13 cellular contexts compared by ENCODE assay signal in genomic region chr12:58309806-58310205, GRCh38.
DNase-seq lines count a peak whose midpoint lies in the region; ATAC-seq, FAIRE-seq and TF ChIP-seq lines count a peak whose summit lies in the region.
"Had no signal": no experiment of that assay in that cellular context is flagged by ENCODE, and none has a peak within 500 bp of the region (broad histone marks: within the 10 kb centered on the region; RNA-seq: fewer than 3 reads in every experiment).

No MANE protein-coding gene starts in this region.

- no peak overlapping the region for H3K9ac ChIP-seq in IMR-90 (ENCODE audit: low read depth, low read length)
- H3K9ac ChIP-seq in skeletal muscle satellite cell (ENCODE audit: low read depth, low read length) = peak overlapping the region; percentile 31
- H3K9ac ChIP-seq in HepG2 (ENCODE audit: insufficient read depth, low read depth, low read length) = no peak overlapping the region
- no peak overlapping the region for H3K9ac ChIP-seq in MM.1S (ENCODE audit: low read length)

- peak overlapping the region; percentile 95 for H2BK120ac ChIP-seq in IMR-90 (ENCODE audit: low read depth, low read length)

- TF ChIP-seq EP300 in HepG2 (IDR thresholded peaks at IDR 0.05; ENCODE audit: low read depth in 2 of 2, low read length in 2 of 2) (no peak), HepG2 (CRISPR knock-in tag; IDR thresholded peaks at IDR 0.05; ENCODE audit: borderline replicate concordance) (no peak), ovary (IDR thresholded peaks at IDR 0.05) (no peak)

- ATAC-seq in GM19035 (IDR thresholded peaks at IDR 0.05; ENCODE audit: unreplicated experiment) (peak; percentile 39), IMR-90 (ENCODE audit: low read depth) (no peak), HepG2 (no peak)

- no peaks in the 10 kb centered on the region for H4K20me1 ChIP-seq in IMR-90 (ENCODE audit: insufficient read depth, low read length)
- H4K20me1 ChIP-seq in HepG2 (ENCODE audit: insufficient read depth, low read length) = no peaks in the 10 kb centered on the region
- H4K20me1 ChIP-seq in MM.1S (ENCODE audit: insufficient read depth, low read length) = no peaks in the 10 kb centered on the region

- H4K8ac ChIP-seq in IMR-90 (ENCODE audit: low read depth in 2 of 2, low read length in 2 of 2) = peak overlapping the region; percentile 42 to 95

- H3K23ac ChIP-seq in IMR-90 (ENCODE audit: low read depth, low read length) = peak overlapping the region; percentile 96

- H2AK5ac ChIP-seq in IMR-90 (ENCODE audit: low read depth, low read length) = peak overlapping the region; percentile 100

- peak overlapping the region; percentile 97 for H3K4ac ChIP-seq in IMR-90 (ENCODE audit: low read depth, low read length)

- DNase-seq in IMR-90 (no peak), epithelial cell of prostate (ENCODE audit: low read depth, low spot score) (peak; percentile 56), HepG2 (ENCODE audit: low spot score) (no peak), NCI-H345 treated with DMSO at 0.1 percent for 48 hours (lab: John Stamatoyannopoulos, UW; ENCODE audit: unreplicated experiment) (no peak), MM.1S (no peak), ovary (no peak)
- DNase-seq: activated naive CD8-positive, alpha-beta T cell treated with anti-CD3 and anti-CD28 coated beads, Interleukin-2, amount 10 ng/mL, durations not matched to agents 7 days and 5 days; GF-D8; Karpas-422; NCI-H2029 treated with DMSO at 0.1 percent for 48 hours; spleen had no signal

- peak overlapping the region; percentile 62; the same call in 1 of the 2 replicates for H3K56ac ChIP-seq in IMR-90 (ENCODE audit: extremely low read depth, insufficient read depth, low read length)

- BruUV-seq in IMR-90 (replicated peaks; lab: Mats Ljungman, UMichigan) (no TSS peak), HepG2 (replicated peaks; lab: Mats Ljungman, UMichigan) (no TSS peak)

- POLR2A ChIA-PET in IMR-90 (lab: Charles Lee; ENCODE audit: unreplicated experiment) (no interaction called here), HepG2 (lab: Yijun Ruan, JAX) (no interaction called here)

- H3K79me2 ChIP-seq in HepG2 (ENCODE audit: insufficient read depth, low read length) = no peaks in the 10 kb centered on the region
- H3K79me2 ChIP-seq in MM.1S (ENCODE audit: low read length) = no peaks in the 10 kb centered on the region

- no peaks in the 10 kb centered on the region for H3F3A ChIP-seq in MM.1S (ENCODE audit: insufficient read depth, low read length)

- H3K9me1 ChIP-seq in IMR-90 (ENCODE audit: insufficient read depth, low read length) = peaks cover 5% of the 10 kb centered on the region

- peak overlapping the region; percentile 92 for H4K91ac ChIP-seq in IMR-90 (ENCODE audit: insufficient read depth, low read depth, low read length)

- peak overlapping the region; percentile 98 for H3K14ac ChIP-seq in IMR-90 (replicated peaks; ENCODE audit: low read depth, low read length)

- TF ChIP-seq RAD21 in IMR-90 (IDR thresholded peaks at IDR 0.05; ENCODE audit: low read length) (no peak), HepG2 (CRISPR knock-in tag; IDR thresholded peaks at IDR 0.05) (no peak)

- TF ChIP-seq POLR2A in IMR-90 (IDR thresholded peaks at IDR 0.05; ENCODE audit: low read depth, low read length) (no peak), HepG2 (IDR thresholded peaks at IDR 0.05; ENCODE audit: insufficient read depth in 1 of 2, low read depth in 2 of 2, low read length in 2 of 2) (no peak), ovary (IDR thresholded peaks at IDR 0.05) (no peak)

- peak overlapping the region; percentile 99 for H4K5ac ChIP-seq in IMR-90 (ENCODE audit: low read depth, low read length)

- peak overlapping the region; percentile 7 for H2AK9ac ChIP-seq in IMR-90 (replicated peaks; ENCODE audit: low read depth, low read length, poor library complexity)

- H3K9me3 ChIP-seq in IMR-90 (ENCODE audit: control insufficient read depth, insufficient read depth, low read length) = peaks cover 6% of the 10 kb centered on the region
- peaks cover 3% of the 10 kb centered on the region for H3K9me3 ChIP-seq in skeletal muscle satellite cell (replicated peaks; ENCODE audit: low read length)
- H3K9me3 ChIP-seq in HepG2 (ENCODE audit: low read length) = no peaks in the 10 kb centered on the region
- no peaks in the 10 kb centered on the region for H3K9me3 ChIP-seq in MM.1S (replicated peaks; ENCODE audit: insufficient read depth, low read length)
- no peaks in the 10 kb centered on the region for H3K9me3 ChIP-seq in ovary

- H2AFZ ChIP-seq in IMR-90 (replicated peaks; ENCODE audit: low read length, poor library complexity) (peak overlapping the region; percentile 50), HepG2 (ENCODE audit: low read length) (no peak overlapping the region), MM.1S (ENCODE audit: low read length) (no peak overlapping the region)

- H2BK5ac ChIP-seq in IMR-90 (ENCODE audit: low read depth, low read length, poor library complexity, severe bottlenecking) = peak overlapping the region; percentile 95

- H2BK20ac ChIP-seq in IMR-90 (ENCODE audit: low read depth, low read length) = peak overlapping the region; percentile 98

- H3K4me3 ChIP-seq in IMR-90 (ENCODE audit: insufficient read depth, low read depth, low read length) (no peak overlapping the region), skeletal muscle satellite cell (ENCODE audit: low read length) (no peak overlapping the region), HepG2 (replicated peaks in 1 of 3; ENCODE audit: insufficient read depth in 1 of 3, low read depth in 2 of 3, low read length in 3 of 3) (no peak overlapping the region), MM.1S (ENCODE audit: low read length) (no peak overlapping the region), ovary (no peak overlapping the region)
- H3K4me3 ChIP-seq: spleen had no signal

- intact Hi-C loops in IMR-90 (cut with micrococcal nuclease) = loop anchor here (10.0 kb wide), 1 partner anchor 315 kb away; no protein-coding TSS in a partner anchor
- intact Hi-C loops in HepG2 (cut with micrococcal nuclease; ENCODE audit: unreplicated experiment) = no loop called here
- intact Hi-C loops in ovary (cut with DNase I) = no loop called here

- in situ Hi-C loops in IMR-90 (cut with MboI; ENCODE audit: low sequenced_read_pairs) (no loop called here), HepG2 (cut with HindIII; ENCODE audit: extremely low pct_ligation_motif_present, low pct_unique_long_range_greater_than_20kb) (no loop called here)

- WGBS in IMR-90 (ENCODE audit: extremely low coverage in 2 of 2, insufficient read length in 1 of 2), 2 experiments = no CpG with 5 or more reads among the region's 4 CpGs
- 48% methylated on average over 4 of the region's 4 CpGs for WGBS in HepG2 (ENCODE audit: low lambda C conversion rate)
- whole genome bisulfite sequencing in ovary, 3 donors = 88 to 95% (median 88%) methylated on average over 4 of the region's 4 CpGs

- H3K27ac ChIP-seq in IMR-90 (ENCODE audit: insufficient read depth, low read length) (peak overlapping the region; percentile 99), epithelial cell of prostate (peak overlapping the region; percentile 69), HepG2 (ENCODE audit: extremely low read length, insufficient read depth, low read length) (no peak overlapping the region), MM.1S (ENCODE audit: low read length) (no peak overlapping the region), ovary (no peak overlapping the region)
- H3K27ac ChIP-seq: spleen had no signal

- H2BK15ac ChIP-seq in IMR-90 (ENCODE audit: low read depth, low read length) = peak overlapping the region; percentile 60; the same call in 2 of the 3 replicates

- TF ChIP-seq CTCF in IMR-90 (conservative IDR thresholded peaks at IDR 0.05; ENCODE audit: low read depth, low read length) (no peak), HepG2 (CRISPR knock-in tag; IDR thresholded peaks at IDR 0.05) (no peak), MM.1S (IDR thresholded peaks at IDR 0.05; ENCODE audit: low read length) (no peak), ovary (IDR thresholded peaks at IDR 0.05) (no peak)

- no peaks in the 10 kb centered on the region for H3K27me3 ChIP-seq in IMR-90 (ENCODE audit: control insufficient read depth, insufficient read depth, low read length)
- H3K27me3 ChIP-seq in skeletal muscle satellite cell (ENCODE audit: control insufficient read depth, insufficient read depth, low read length) = no peaks in the 10 kb centered on the region
- H3K27me3 ChIP-seq in HepG2 (ENCODE audit: control insufficient read depth in 1 of 2, insufficient read depth in 2 of 2, low read length in 2 of 2) = no peaks in the 10 kb centered on the region
- no peaks in the 10 kb centered on the region for H3K27me3 ChIP-seq in MM.1S (replicated peaks; ENCODE audit: insufficient read depth, low read length)
- no peaks in the 10 kb centered on the region for H3K27me3 ChIP-seq in ovary
- H3K27me3 ChIP-seq: spleen had no signal

- CTCF ChIA-PET in IMR-90 (lab: Yijun Ruan, JAX) = interaction anchor here (0.7 kb wide), 1 partner anchor 79 kb away, joined by 3 read pairs; no protein-coding TSS in a partner anchor
- CTCF ChIA-PET in HepG2 (lab: Yijun Ruan, JAX; ENCODE audit: low intra/inter-chr PET ratio, low total read pairs) = no interaction called here

- H3K4me1 ChIP-seq in IMR-90 (ENCODE audit: control insufficient read depth, insufficient read depth, low read length) = peaks cover 13% of the 10 kb centered on the region
- peaks cover 49% of the 10 kb centered on the region for H3K4me1 ChIP-seq in skeletal muscle satellite cell (ENCODE audit: control insufficient read depth, insufficient read depth, low read length)
- H3K4me1 ChIP-seq in HepG2 (ENCODE audit: insufficient read depth, low read length) = no peaks in the 10 kb centered on the region
- H3K4me1 ChIP-seq in MM.1S (ENCODE audit: low read length) = no peaks in the 10 kb centered on the region
- no peaks in the 10 kb centered on the region for H3K4me1 ChIP-seq in ovary (ENCODE audit: insufficient read depth)
- H3K4me1 ChIP-seq: spleen had no signal

- no peak for FAIRE-seq in HepG2 (lab: Jason Lieb, UNC)

- dilution Hi-C loops in IMR-90 (cut with HindIII; ENCODE audit: low sequenced_read_pairs, unreplicated experiment) = no loop called here

- H3K79me1 ChIP-seq in IMR-90 (ENCODE audit: low read depth in 1 of 2, low read length in 2 of 2) = no peaks in the 10 kb centered on the region

- H3K18ac ChIP-seq in IMR-90 (ENCODE audit: low read depth, low read length) = peak overlapping the region; percentile 100

- H3K4me2 ChIP-seq in IMR-90 (ENCODE audit: low read depth, low read length) (no peak overlapping the region; the same call in 1 of the 2 replicates), skeletal muscle satellite cell (ENCODE audit: low read length) (no peak overlapping the region), HepG2 (ENCODE audit: low read depth, low read length) (no peak overlapping the region), MM.1S (ENCODE audit: low read depth, low read length) (no peak overlapping the region)

- no peaks in the 10 kb centered on the region for H3K9me2 ChIP-seq in MM.1S (replicated peaks; ENCODE audit: insufficient read depth, low read length)

- no peaks in the 10 kb centered on the region for H3K36me3 ChIP-seq in IMR-90 (ENCODE audit: control insufficient read depth, insufficient read depth, low read length)
- no peaks in the 10 kb centered on the region for H3K36me3 ChIP-seq in skeletal muscle satellite cell (ENCODE audit: insufficient read depth, low read length)
- H3K36me3 ChIP-seq in HepG2 (replicated peaks in 1 of 2; ENCODE audit: control insufficient read depth in 1 of 2, insufficient read depth in 2 of 2, low read length in 2 of 2) = no peaks in the 10 kb centered on the region
- H3K36me3 ChIP-seq in MM.1S (replicated peaks; ENCODE audit: insufficient read depth, low read length) = no peaks in the 10 kb centered on the region
- no peaks in the 10 kb centered on the region for H3K36me3 ChIP-seq in ovary
- H3K36me3 ChIP-seq: spleen had no signal

Comparison
In these comparisons a context has a peak if more than half of its experiments do, and no peak if none do; other contexts are left out.
1. H3K27ac ChIP-seq: peak in IMR-90 (single experiment) and epithelial cell of prostate (single experiment); none in HepG2 (single experiment), MM.1S (single experiment) and ovary (0 of 2).